ENCODE assay signal across 22 cellular contexts in genomic region chr20:11130554-11131166, GRCh38.
DNase-seq lines count a peak whose midpoint lies in the region; ATAC-seq and TF ChIP-seq lines count a peak whose summit lies in the region.
"Had no signal": no experiment of that assay in that cellular context is flagged by ENCODE, and none has a peak within 500 bp of the region (broad histone marks: within the 10 kb centered on the region; RNA-seq: fewer than 3 reads in every experiment).

No MANE protein-coding gene starts in this region.

- H3K36me3 ChIP-seq in mammary epithelial cell (ENCODE audit: insufficient read depth, low read length) (no peaks in the 10 kb centered on the region), mesenchymal stem cell (ENCODE audit: control insufficient read depth in 1 of 2, insufficient read depth in 2 of 2, low read depth in 1 of 2, low read length in 2 of 2) (no peaks in the 10 kb centered on the region)

- no peak overlapping the region for H3K18ac ChIP-seq in mesenchymal stem cell (ENCODE audit: low read depth in 1 of 2, low read length in 2 of 2)

- H2BK120ac ChIP-seq in mesenchymal stem cell (ENCODE audit: low read depth, low read length), result no peak overlapping the region

- CTCF ChIA-PET in mammary epithelial cell (lab: Charles Lee; ENCODE audit: low non-redundant PET), result no interaction called here

- H4K91ac ChIP-seq in mesenchymal stem cell (ENCODE audit: low read length), result no peak overlapping the region

- no peak overlapping the region for H2BK5ac ChIP-seq in mesenchymal stem cell (ENCODE audit: low read depth, low read length, poor library complexity, severe bottlenecking)

- dilution Hi-C loops in mammary epithelial cell (cut with HindIII; ENCODE audit: low sequenced_read_pairs), result no loop called here

- peak overlapping the region; percentile 74 for H3K27ac ChIP-seq in mammary epithelial cell (ENCODE audit: insufficient read depth, low read depth, low read length)
- H3K27ac ChIP-seq in mesenchymal stem cell (ENCODE audit: low read length, poor library complexity, severe bottlenecking), result no peak overlapping the region
- H3K27ac ChIP-seq: 22Rv1 had no signal

- no peak overlapping the region for H3K23ac ChIP-seq in mesenchymal stem cell (ENCODE audit: low read length in 2 of 2)

- no peak overlapping the region for H3K4me3 ChIP-seq in mammary epithelial cell (replicated peaks in 1 of 3; ENCODE audit: insufficient read depth in 1 of 3, low read depth in 2 of 3, low read length in 3 of 3)
- no peak overlapping the region for H3K4me3 ChIP-seq in mesenchymal stem cell (ENCODE audit: insufficient read depth in 1 of 2, low read depth in 1 of 2, low read length in 2 of 2)
- H3K4me3 ChIP-seq: K562 had no signal

- H3K27me3 ChIP-seq in mammary epithelial cell (ENCODE audit: insufficient read depth, low read length) (no peaks in the 10 kb centered on the region), mesenchymal stem cell (ENCODE audit: control insufficient read depth in 1 of 2, insufficient read depth in 1 of 2, low read length in 2 of 2) (peaks cover 0 to 7% of the 10 kb centered on the region in 2 experiments)

- no peaks in the 10 kb centered on the region for H3K79me1 ChIP-seq in mesenchymal stem cell (replicated peaks; ENCODE audit: low read length, poor library complexity, severe bottlenecking)

- intact Hi-C loops in mammary epithelial cell (cut with micrococcal nuclease), result no loop called here

- WGBS in mammary epithelial cell (ENCODE audit: low coverage, missing lambda C conversion rate), result 67% methylated on average over 1 of the region's 1 CpG
- 100% methylated on average over 1 of the region's 1 CpG for WGBS in mesenchymal stem cell

- H3K4ac ChIP-seq in mesenchymal stem cell (ENCODE audit: low read depth in 1 of 2, low read length in 2 of 2), result no peak overlapping the region

- H3K4me1 ChIP-seq in mammary epithelial cell (ENCODE audit: insufficient read depth, low read length) (peaks cover 28% of the 10 kb centered on the region), mesenchymal stem cell (ENCODE audit: control insufficient read depth, insufficient read depth, low read depth, low read length) (peaks cover 2% of the 10 kb centered on the region)

- H4K8ac ChIP-seq in mesenchymal stem cell (ENCODE audit: low read length), result no peak overlapping the region

- H3K4me2 ChIP-seq in mammary epithelial cell (ENCODE audit: insufficient read depth, low read depth, low read length), result peak overlapping the region; percentile 28
- H3K4me2 ChIP-seq in mesenchymal stem cell (ENCODE audit: low read length, poor library complexity, severe bottlenecking), result no peak overlapping the region

- H2BK12ac ChIP-seq in mesenchymal stem cell (ENCODE audit: low read length in 2 of 2), result no peak overlapping the region

- peak; percentile 61 for ATAC-seq in HG02981 (IDR thresholded peaks at IDR 0.05; ENCODE audit: unreplicated experiment)
- ATAC-seq: activated CD4-positive, alpha-beta T cell treated with anti-CD3 and anti-CD28 coated beads for 36 hours; activated T-helper 17 cell treated with anti-CD3 and anti-CD28 coated beads, Interleukin-2, amount 50 U/mL, for 72 hours; K562; stimulated activated naive CD8-positive, alpha-beta T cell treated with anti-CD3 and anti-CD28 coated beads, Interleukin-15, amount 100 ng/mL, for 72 hours; T-cell had no signal

- no peaks in the 10 kb centered on the region for H3K9me3 ChIP-seq in mammary epithelial cell (replicated peaks; ENCODE audit: insufficient read depth, low read length)
- no peaks in the 10 kb centered on the region for H3K9me3 ChIP-seq in mesenchymal stem cell (ENCODE audit: control insufficient read depth, low read length)

- no peaks in the 10 kb centered on the region for H4K20me1 ChIP-seq in mammary epithelial cell (ENCODE audit: insufficient read depth, low read length)

- no peak for TF ChIP-seq CTCF in mammary epithelial cell (conservative IDR thresholded peaks at IDR 0.05 in 1 of 2, IDR thresholded peaks at IDR 0.05 in 1 of 2; ENCODE audit: extremely low read depth in 1 of 2, insufficient read depth in 1 of 2, low read depth in 1 of 2, low read length in 2 of 2)

- in situ Hi-C loops in mammary epithelial cell (cut with MboI; ENCODE audit: low sequenced_read_pairs in 2 of 2), result no loop called here

- H3K14ac ChIP-seq in mesenchymal stem cell (ENCODE audit: low read length in 2 of 2), result no peak overlapping the region

- H2AK5ac ChIP-seq in mesenchymal stem cell (ENCODE audit: low read length, severe bottlenecking), result no peak overlapping the region

- no peak overlapping the region for H2BK15ac ChIP-seq in mesenchymal stem cell (ENCODE audit: low read depth, poor library complexity, severe bottlenecking)

- no peak overlapping the region for H3K9ac ChIP-seq in mammary epithelial cell (ENCODE audit: insufficient read depth, low read length)
- H3K9ac ChIP-seq in mesenchymal stem cell (ENCODE audit: low read length), result no peak overlapping the region

- no peak for TF ChIP-seq POLR2A in erythroblast (IDR thresholded peaks at IDR 0.05; ENCODE audit: low read length)

- BruUV-seq in mammary epithelial cell (replicated peaks; lab: Mats Ljungman, UMichigan), result no TSS peak

- no peak overlapping the region for H2AFZ ChIP-seq in mammary epithelial cell (ENCODE audit: low read depth, low read length)
- no peak overlapping the region for H2AFZ ChIP-seq in mesenchymal stem cell (ENCODE audit: low read depth, low read length)

- H3K79me2 ChIP-seq in mammary epithelial cell (ENCODE audit: insufficient read depth, low read length), result no peaks in the 10 kb centered on the region

- peak; percentile 67 for DNase-seq in DMS53 (lab: John Stamatoyannopoulos, UW)
- DNase-seq in DMS53 treated with DMSO at 0.1 percent for 48 hours (lab: John Stamatoyannopoulos, UW; ENCODE audit: unreplicated experiment), result no peak
- peak; percentile 93 for DNase-seq in mammary epithelial cell
- DNase-seq in COLO829 (ENCODE audit: low spot score), result no peak
- DNase-seq in erythroblast (lab: John Stamatoyannopoulos, UW), result no peak
- DNase-seq in mesenchymal stem cell, result no peak
- DNase-seq in NCI-H2081 (lab: John Stamatoyannopoulos, UW), result no peak
- DNase-seq: activated CD4-positive, alpha-beta T cell treated with anti-CD3 and anti-CD28 coated beads for 36 hours; activated naive CD8-positive, alpha-beta T cell treated with anti-CD3 and anti-CD28 coated beads, Interleukin-2, amount 10 ng/mL, durations not matched to agents 7 days and 5 days; naive B cell; NCI-H1694 treated with DMSO at 0.1 percent for 48 hours; NCI-H2227 treated with DMSO at 0.1 percent for 48 hours; NCI-H774; retina; SHP77; stimulated activated CD4-positive, alpha-beta T cell treated with anti-CD3 and anti-CD28 coated beads, Interleukin-4, amount 100 ng/mL, for 4 hours; stimulated activated naive CD8-positive, alpha-beta T cell treated with anti-CD3 and anti-CD28 coated beads, Interleukin-15, amount 100 ng/mL, for 72 hours; T-cell had no signal

Comparison
In these comparisons a context has a peak if more than half of its experiments do, and no peak if none do; other contexts are left out.
1. DNase-seq: peak in DMS53 (single experiment) and mammary epithelial cell (single experiment); none in DMS53 treated with DMSO at 0.1 percent for 48 hours (single experiment), COLO829 (single experiment), erythroblast (0 of 2), mesenchymal stem cell (single experiment) and NCI-H2081 (0 of 2).